In the genomic region with DNA sequence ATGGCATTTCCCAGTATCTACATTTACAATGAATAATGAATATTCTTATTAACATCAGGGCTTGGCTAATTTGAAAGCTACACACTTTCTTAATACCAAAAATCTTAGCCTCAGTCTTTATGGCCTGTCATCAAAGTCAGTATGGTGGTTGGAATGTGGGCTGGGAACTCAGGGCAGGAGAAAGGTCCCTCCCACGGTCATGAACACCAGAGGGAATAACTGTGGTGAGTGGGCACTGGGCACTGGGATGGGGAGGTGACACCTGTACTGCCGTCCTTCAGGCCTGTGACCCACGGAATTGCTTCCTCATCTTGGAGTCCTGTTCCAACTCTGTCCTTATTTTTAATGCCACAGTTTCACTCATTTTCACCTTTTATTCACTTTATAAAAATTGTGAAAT, we compare ENCODE assay signal across 8 cellular contexts.
"Had no signal": no experiment of that assay in that cellular context is flagged by ENCODE, and none has a peak within 500 bp of the region (broad histone marks: within the 10 kb centered on the region; RNA-seq: fewer than 3 reads in every experiment).

No MANE protein-coding gene starts in this region.

- ATAC-seq: GM23338, HCT116, K562 had no signal

- H3K36me3 ChIP-seq: HAP-1 had no signal

- H3K4me2 ChIP-seq: GM23338 had no signal

- H3K9me3 ChIP-seq: HAP-1 had no signal

- H2AFZ ChIP-seq: GM23338 had no signal

- DNase-seq: H7, IMR-90, KG1 had no signal

- FAIRE-seq: HTR-8/SVneo, K562 had no signal

- H3K4me1 ChIP-seq: HAP-1 had no signal

- H3K4me3 ChIP-seq: GM23338, HAP-1, K562 had no signal
